8 cellular contexts compared by ENCODE assay signal in genomic region chr1:156123356-156124196, GRCh38. TPM values are rescaled to one million over a fixed set of nuclear protein-coding genes. Genes with fewer than 3 reads are reported as not detected.
A peak's percentile ranks its signal among the peaks of the same experiment; 100 is the strongest.
DNase-seq lines count a peak whose midpoint lies in the region; ATAC-seq and TF ChIP-seq lines count a peak whose summit lies in the region.

No MANE protein-coding gene starts in this region.

- H2AK5ac ChIP-seq in H9 (ENCODE audit: insufficient read length, low read length): no peak overlapping the region

- CTCF ChIA-PET in AG04449 (lab: Yijun Ruan, JAX): interaction anchor here (0.8 to 46.3 kb wide), 7 partner anchors 5 to 56 kb away, joined by 4 to 1837 read pairs (median 8); partner anchors contain the start of genes LMNA and MEX3A

- no peak overlapping the region for H3K23ac ChIP-seq in H9 (ENCODE audit: insufficient read length, low read depth, low read length)

- H3K27me3 Mint-ChIP-seq in H9 (ENCODE audit: low read depth): no peaks in the 10 kb centered on the region

- H3K56ac ChIP-seq in H9 (ENCODE audit: insufficient read length, low read depth, low read length): no peak overlapping the region

- H3K9me3 ChIP-seq in H9 (ENCODE audit: control insufficient read depth, low read depth, low read length): no peaks in the 10 kb centered on the region
- no peaks in the 10 kb centered on the region for H3K9me3 ChIP-seq in left lung

- no peak overlapping the region for H4K8ac ChIP-seq in H9 (replicated peaks; ENCODE audit: insufficient read length, low read depth, low read length)

- H3T11ph ChIP-seq in H9 (ENCODE audit: low read length): no peak overlapping the region

- POLR2A ChIA-PET in AG04449 (lab: Yijun Ruan, JAX): interaction anchor here (0.9 to 2.0 kb wide), 8 partner anchors 9 to 89 kb away, joined by 3 to 31 read pairs (median 4); partner anchors contain the start of genes LMNA and PMF1

- H2BK12ac ChIP-seq in H9 (ENCODE audit: insufficient read length, low read depth, low read length): no peak overlapping the region

- H2BK5ac ChIP-seq in H9 (ENCODE audit: insufficient read length, low read length): no peak overlapping the region

- H3K79me2 ChIP-seq in H9 (ENCODE audit: insufficient read depth, low read length): no peaks in the 10 kb centered on the region

- H4K5ac ChIP-seq in H9 (ENCODE audit: insufficient read length, low read depth, low read length): no peak overlapping the region

- H3K18ac ChIP-seq in H9 (ENCODE audit: insufficient read length, low read depth, low read length): peak overlapping the region; percentile 85

- peak overlapping the region; percentile 14 to 36 for H3K4me3 Mint-ChIP-seq in H9

- peaks cover 0 to 12% (median 5%) of the 10 kb centered on the region in 3 experiments; a peak in 4 of 7 replicates for H3K36me3 Mint-ChIP-seq in H9 (ENCODE audit: insufficient read depth in 1 of 3, low read depth in 3 of 3)

- intact Hi-C loops in left lung (cut with DNase I): no loop called here

- no peak overlapping the region for H2BK120ac ChIP-seq in H9 (ENCODE audit: low read depth, low read length, poor library complexity, severe bottlenecking)

- TF ChIP-seq CTCF in AG04449 (IDR thresholded peaks at IDR 0.05; ENCODE audit: insufficient read depth, low read length, missing control alignments): peak; percentile 46
- TF ChIP-seq CTCF in H9 (conservative IDR thresholded peaks at IDR 0.05): peak; percentile 67; the same call in 2 of the 3 replicates
- TF ChIP-seq CTCF in left lung (IDR thresholded peaks at IDR 0.05): peak in 1 of 2 donors; percentile 15

- H2BK20ac ChIP-seq in H9 (ENCODE audit: low read depth, low read length, poor library complexity, severe bottlenecking): no peak overlapping the region

- H3K4me1 ChIP-seq in H9 (ENCODE audit: insufficient read depth, low read length): peaks cover 9% of the 10 kb centered on the region; the same call in 1 of the 2 replicates
- peaks cover 96 to 100% of the 10 kb centered on the region in 2 donors for H3K4me1 ChIP-seq in left lung

- no peaks in the 10 kb centered on the region for H3K9me3 Mint-ChIP-seq in H9

- H3K4me3 ChIP-seq in AG04449 (ENCODE audit: low read depth, low read length) (peak overlapping the region; percentile 50), left lung (peak overlapping the region; percentile 4 to 27)

- H2BK15ac ChIP-seq in H9 (ENCODE audit: low read depth, low read length): no peak overlapping the region

- no peak overlapping the region for H4K91ac ChIP-seq in H9 (ENCODE audit: insufficient read length, low read depth, low read length)

- peak overlapping the region; percentile 17 for H3K4me2 ChIP-seq in H9 (ENCODE audit: insufficient read depth, insufficient read length, low read length)

- H3K79me1 ChIP-seq in H9 (ENCODE audit: insufficient read depth, low read depth, low read length, poor library complexity, severe bottlenecking): no peaks in the 10 kb centered on the region

- H3K27me3 ChIP-seq in H9 (ENCODE audit: insufficient read depth, low read length): no peaks in the 10 kb centered on the region
- peaks cover 0 to 39% of the 10 kb centered on the region in 2 donors for H3K27me3 ChIP-seq in left lung

- ATAC-seq in left lung (peak; percentile 60), HG03354 (IDR thresholded peaks at IDR 0.05; ENCODE audit: poor library complexity, severe bottlenecking, unreplicated experiment) (no peak)

- H3K27ac Mint-ChIP-seq in H9: peak overlapping the region; percentile 87 to 98 (median 93); a peak in 6 of 7 replicates

- no peaks in the 10 kb centered on the region for H3K23me2 ChIP-seq in H9 (ENCODE audit: insufficient read length, low read depth, low read length, poor library complexity, severe bottlenecking)

- H3K4ac ChIP-seq in H9 (ENCODE audit: low read depth, low read length): no peak overlapping the region

- H3K36me3 ChIP-seq in left lung: peaks cover 0 to 7% of the 10 kb centered on the region in 2 donors

- H3K4me1 Mint-ChIP-seq in H9: peaks cover 55 to 64% of the 10 kb centered on the region in 2 experiments

- H3K27ac ChIP-seq in H9 (ENCODE audit: insufficient read length, low read depth, low read length) (peak overlapping the region; percentile 71), left lung (peak overlapping the region; percentile 93 to 98)

- DNase-seq in AG04449 (ENCODE audit: low read depth, low spot score) (peak; percentile 89), H9 (peak; percentile 94), NCI-H510A (lab: John Stamatoyannopoulos, UW) (peak; percentile 95), dedifferentiated amniotic fluid mesenchymal stem cell (ENCODE audit: extremely low spot score) (peak; percentile 95), left lung (peak; percentile 94 to 96)
- peak; percentile 65 to 66 for DNase-seq in activated CD4-positive, alpha-beta T cell treated with anti-CD3 and anti-CD28 coated beads for 4 hours
- peak; percentile 68 for DNase-seq in stimulated activated CD4-positive, alpha-beta T cell treated with anti-CD3 and anti-CD28 coated beads, Interleukin-4, amount 100 ng/mL, for 24 hours

- no peak overlapping the region for H3K9ac ChIP-seq in H9 (ENCODE audit: extremely low read depth, insufficient read length, low read length)

- WGBS in H9 (ENCODE audit: extremely low coverage, insufficient read length, low lambda C conversion rate): no CpG with 5 or more reads among the region's 14 CpGs

- H2AFZ ChIP-seq in H9 (ENCODE audit: low read length): no peak overlapping the region

- peak overlapping the region; percentile 54; the same call in 1 of the 2 replicates for H3K14ac ChIP-seq in H9 (ENCODE audit: insufficient read depth, low read length)

- H4K20me1 ChIP-seq in H9 (ENCODE audit: control insufficient read depth, insufficient read depth, insufficient read length): no peaks in the 10 kb centered on the region

RNA-seq across cellular contexts. Expression of gene LMNA, which starts 9.1 kb away (rescaled TPM):
- 51.0 and 52.7 TPM in 2 replicates for total RNA-seq in H9 (2021)
- 100 to 1,000 TPM; 425 to 437 TPM for total RNA-seq in left lung

RNA-seq across cellular contexts. Expression of gene SEMA4A, which starts 29.8 kb away (rescaled TPM):
- total RNA-seq in H9 (2021) (11.1 and 11.8 TPM in 2 replicates), left lung (10 to 100 TPM; 25.4 to 41.3 TPM)

RNA-seq across cellular contexts. Expression of gene MEX3A, which starts 41.3 kb away (rescaled TPM):
- total RNA-seq in H9 (2021) (64.6 and 68.0 TPM in 2 replicates), left lung (1 to 10 TPM in 1 of 2 donors, under 1 TPM in 1; 0.86 to 3.6 TPM)

Comparison
In these comparisons a context has a peak if more than half of its experiments do, and no peak if none do; other contexts are left out.
1. RNA of gene MEX3A, which starts 41.3 kb away (total RNA-seq): 64.6 to 68.0 TPM in H9; 0.86 to 3.6 TPM in left lung; every median in the first group is over 10 times any median in the second.
2. Peak in every context shown above with its lines, with median percentiles within 50 percentile points of each other: DNase-seq.